In the genomic region with DNA sequence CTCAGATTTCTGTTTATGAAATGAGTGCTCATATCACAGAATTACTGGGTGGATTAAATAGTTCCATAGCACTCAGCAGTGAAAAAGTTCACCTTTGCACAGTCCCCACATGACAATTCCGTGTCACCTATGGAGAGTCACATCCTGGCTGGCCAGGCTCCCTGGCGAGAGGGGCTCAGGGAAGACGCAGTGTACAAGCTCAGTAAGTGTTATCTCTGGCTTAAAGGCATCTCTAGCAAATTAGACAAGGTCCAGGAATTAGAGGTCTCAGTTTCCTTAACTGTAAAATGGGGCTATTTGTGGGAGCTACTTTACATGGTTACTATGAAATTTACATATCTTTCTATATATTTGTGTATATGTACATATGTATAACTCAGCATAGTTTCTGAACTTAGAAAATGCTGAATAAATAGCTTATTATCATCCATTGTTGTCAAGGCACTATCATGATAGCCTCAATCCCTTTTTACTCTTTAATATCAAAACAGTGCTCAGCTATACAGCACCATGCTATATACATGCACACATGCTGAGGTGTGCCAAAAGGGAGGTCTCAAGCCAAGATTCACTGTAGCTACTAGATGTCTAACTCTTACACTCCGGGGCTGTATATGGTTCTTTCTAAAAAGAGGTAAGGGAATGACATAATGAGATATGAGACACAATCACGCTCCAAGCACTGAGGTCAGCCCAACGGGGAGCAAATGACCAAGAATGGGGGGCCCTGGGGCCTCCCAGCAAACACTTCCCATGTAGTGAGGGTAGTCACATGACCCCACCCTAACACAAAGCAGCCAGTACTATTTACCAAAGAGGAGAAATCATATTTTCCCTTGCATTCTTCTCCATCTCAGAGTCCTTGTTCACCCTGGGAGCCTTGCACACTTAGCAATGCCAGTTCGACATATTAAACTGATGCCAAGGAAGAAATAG, we compare ENCODE assay signal across 1 cellular context.
TF ChIP-seq lines count a peak whose summit lies in the region.

No MANE protein-coding gene starts in this region.

TF ChIP-seq in HepG2, 621 proteins besides CTCF, POLR2A, EP300 and RAD21:
- 0 out of 2 replicates have a peak, but pooled peaks have one; percentile 25 for TF ChIP-seq CHD4 (IDR thresholded peaks at IDR 0.05; ENCODE audit: borderline replicate concordance, low read length)
- TF ChIP-seq ZNF10 (CRISPR knock-in tag; IDR thresholded peaks at IDR 0.05; ENCODE audit: borderline replicate concordance, low read depth): no peak
- TF ChIP-seq NFYC (CRISPR knock-in tag; IDR thresholded peaks at IDR 0.05): no peak
- 0 out of 2 replicates have a peak, but pooled peaks have one; percentile 41 for TF ChIP-seq ZNF782 (CRISPR knock-in tag; IDR thresholded peaks at IDR 0.05; ENCODE audit: borderline replicate concordance)
- TF ChIP-seq ZNF34 (CRISPR knock-in tag; IDR thresholded peaks at IDR 0.05; ENCODE audit: borderline replicate concordance): peak; percentile 60; the same call in 1 of the 2 replicates
- no peak for TF ChIP-seq ZNF17 (CRISPR knock-in tag; IDR thresholded peaks at IDR 0.05)
- TF ChIP-seq, protein P1, sequence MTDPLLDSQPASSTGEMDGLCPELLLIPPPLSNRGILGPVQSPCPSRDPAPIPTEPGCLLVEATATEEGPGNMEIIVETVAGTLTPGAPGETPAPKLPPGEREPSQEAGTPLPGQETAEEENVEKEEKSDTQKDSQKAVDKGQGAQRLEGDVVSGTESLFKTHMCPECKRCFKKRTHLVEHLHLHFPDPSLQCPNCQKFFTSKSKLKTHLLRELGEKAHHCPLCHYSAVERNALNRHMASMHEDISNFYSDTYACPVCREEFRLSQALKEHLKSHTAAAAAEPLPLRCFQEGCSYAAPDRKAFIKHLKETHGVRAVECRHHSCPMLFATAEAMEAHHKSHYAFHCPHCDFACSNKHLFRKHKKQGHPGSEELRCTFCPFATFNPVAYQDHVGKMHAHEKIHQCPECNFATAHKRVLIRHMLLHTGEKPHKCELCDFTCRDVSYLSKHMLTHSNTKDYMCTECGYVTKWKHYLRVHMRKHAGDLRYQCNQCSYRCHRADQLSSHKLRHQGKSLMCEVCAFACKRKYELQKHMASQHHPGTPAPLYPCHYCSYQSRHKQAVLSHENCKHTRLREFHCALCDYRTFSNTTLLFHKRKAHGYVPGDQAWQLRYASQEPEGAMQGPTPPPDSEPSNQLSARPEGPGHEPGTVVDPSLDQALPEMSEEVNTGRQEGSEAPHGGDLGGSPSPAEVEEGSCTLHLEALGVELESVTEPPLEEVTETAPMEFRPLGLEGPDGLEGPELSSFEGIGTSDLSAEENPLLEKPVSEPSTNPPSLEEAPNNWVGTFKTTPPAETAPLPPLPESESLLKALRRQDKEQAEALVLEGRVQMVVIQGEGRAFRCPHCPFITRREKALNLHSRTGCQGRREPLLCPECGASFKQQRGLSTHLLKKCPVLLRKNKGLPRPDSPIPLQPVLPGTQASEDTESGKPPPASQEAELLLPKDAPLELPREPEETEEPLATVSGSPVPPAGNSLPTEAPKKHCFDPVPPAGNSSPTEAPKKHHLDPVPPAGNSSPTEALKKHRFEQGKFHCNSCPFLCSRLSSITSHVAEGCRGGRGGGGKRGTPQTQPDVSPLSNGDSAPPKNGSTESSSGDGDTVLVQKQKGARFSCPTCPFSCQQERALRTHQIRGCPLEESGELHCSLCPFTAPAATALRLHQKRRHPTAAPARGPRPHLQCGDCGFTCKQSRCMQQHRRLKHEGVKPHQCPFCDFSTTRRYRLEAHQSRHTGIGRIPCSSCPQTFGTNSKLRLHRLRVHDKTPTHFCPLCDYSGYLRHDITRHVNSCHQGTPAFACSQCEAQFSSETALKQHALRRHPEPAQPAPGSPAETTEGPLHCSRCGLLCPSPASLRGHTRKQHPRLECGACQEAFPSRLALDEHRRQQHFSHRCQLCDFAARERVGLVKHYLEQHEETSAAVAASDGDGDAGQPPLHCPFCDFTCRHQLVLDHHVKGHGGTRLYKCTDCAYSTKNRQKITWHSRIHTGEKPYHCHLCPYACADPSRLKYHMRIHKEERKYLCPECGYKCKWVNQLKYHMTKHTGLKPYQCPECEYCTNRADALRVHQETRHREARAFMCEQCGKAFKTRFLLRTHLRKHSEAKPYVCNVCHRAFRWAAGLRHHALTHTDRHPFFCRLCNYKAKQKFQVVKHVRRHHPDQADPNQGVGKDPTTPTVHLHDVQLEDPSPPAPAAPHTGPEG (CRISPR knock-in tag; IDR thresholded peaks at IDR 0.05): no peak
- no peak for TF ChIP-seq FOXP1 (IDR thresholded peaks at IDR 0.05)
- TF ChIP-seq FOXP1 (CRISPR knock-in tag; IDR thresholded peaks at IDR 0.05): 0 out of 2 replicates have a peak, but pooled peaks have one; percentile 19
- TF ChIP-seq ZBTB4 (CRISPR knock-in tag; IDR thresholded peaks at IDR 0.05; ENCODE audit: borderline replicate concordance): no peak
- TF ChIP-seq CBX5 (CRISPR knock-in tag; IDR thresholded peaks at IDR 0.05; ENCODE audit: borderline replicate concordance): no peak
- no peak for TF ChIP-seq ZNF776 (CRISPR knock-in tag; IDR thresholded peaks at IDR 0.05)
- peak; percentile 53 for TF ChIP-seq ZMYM3 (CRISPR knock-in tag; IDR thresholded peaks at IDR 0.05)
- TF ChIP-seq HDAC1 (CRISPR knock-in tag; IDR thresholded peaks at IDR 0.05): no peak
- no peak for TF ChIP-seq RCOR2 (CRISPR knock-in tag; IDR thresholded peaks at IDR 0.05)
- TF ChIP-seq ZNF629 (CRISPR knock-in tag; conservative IDR thresholded peaks at IDR 0.05): peak; percentile 93
- TF ChIP-seq, protein P2, sequence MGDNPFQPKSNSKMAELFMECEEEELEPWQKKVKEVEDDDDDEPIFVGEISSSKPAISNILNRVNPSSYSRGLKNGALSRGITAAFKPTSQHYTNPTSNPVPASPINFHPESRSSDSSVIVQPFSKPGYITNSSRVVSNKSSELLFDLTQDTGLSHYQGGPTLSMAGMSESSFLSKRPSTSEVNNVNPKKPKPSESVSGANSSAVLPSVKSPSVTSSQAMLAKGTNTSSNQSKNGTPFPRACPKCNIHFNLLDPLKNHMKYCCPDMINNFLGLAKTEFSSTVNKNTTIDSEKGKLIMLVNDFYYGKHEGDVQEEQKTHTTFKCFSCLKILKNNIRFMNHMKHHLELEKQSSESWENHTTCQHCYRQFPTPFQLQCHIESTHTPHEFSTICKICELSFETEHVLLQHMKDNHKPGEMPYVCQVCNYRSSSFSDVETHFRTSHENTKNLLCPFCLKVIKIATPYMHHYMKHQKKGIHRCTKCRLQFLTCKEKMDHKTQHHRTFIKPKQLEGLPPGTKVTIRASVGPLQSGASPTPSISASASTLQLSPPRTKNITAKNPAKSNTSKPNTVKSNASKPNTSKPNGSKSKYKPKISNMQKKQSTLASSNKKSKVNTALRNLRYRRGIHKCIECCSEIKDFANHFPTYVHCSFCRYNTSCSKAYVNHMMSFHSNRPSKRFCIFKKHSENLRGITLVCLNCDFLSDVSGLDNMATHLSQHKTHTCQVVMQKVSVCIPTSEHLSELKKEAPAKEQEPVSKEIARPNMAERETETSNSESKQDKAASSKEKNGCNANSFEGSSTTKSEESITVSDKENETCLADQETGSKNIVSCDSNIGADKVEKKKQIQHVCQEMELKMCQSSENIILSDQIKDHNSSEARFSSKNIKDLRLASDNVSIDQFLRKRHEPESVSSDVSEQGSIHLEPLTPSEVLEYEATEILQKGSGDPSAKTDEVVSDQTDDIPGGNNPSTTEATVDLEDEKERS (CRISPR knock-in tag; IDR thresholded peaks at IDR 0.05): 0 out of 2 replicates have a peak, but pooled peaks have one; percentile 30
- no peak for TF ChIP-seq CREB3 (CRISPR knock-in tag; IDR thresholded peaks at IDR 0.05)
- TF ChIP-seq ADNP (CRISPR knock-in tag; IDR thresholded peaks at IDR 0.05): peak; percentile 61; the same call in 1 of the 2 replicates
- 0 out of 2 replicates have a peak, but pooled peaks have one; percentile 18 for TF ChIP-seq ZMYM4 (CRISPR knock-in tag; IDR thresholded peaks at IDR 0.05)
